Comparison of ENCODE assay signal across 8 cellular contexts in genomic region chr6:1604991-1605821, GRCh38. TPM values are rescaled to one million over a fixed set of nuclear protein-coding genes. Genes with fewer than 3 reads are reported as not detected.
DNase-seq lines count a peak whose midpoint lies in the region; ATAC-seq and TF ChIP-seq lines count a peak whose summit lies in the region.

No MANE protein-coding gene starts in this region.

- no peak overlapping the region for H3K4me3 ChIP-seq in MM.1S (ENCODE audit: low read length)
- H3K4me3 ChIP-seq in esophagus squamous epithelium = peak overlapping the region; percentile 37 to 72 (median 49)
- no peak overlapping the region for H3K4me3 ChIP-seq in neuron (ENCODE audit: low read length)

- H3K9me3 Mint-ChIP-seq in CD4-positive, alpha-beta T cell = no peaks in the 10 kb centered on the region

- H3K27ac Mint-ChIP-seq in CD4-positive, alpha-beta T cell = no peak overlapping the region

- peaks cover 79% of the 10 kb centered on the region for H3K27me3 Mint-ChIP-seq in CD4-positive, alpha-beta T cell

- peaks cover 37% of the 10 kb centered on the region for H3K4me1 Mint-ChIP-seq in CD4-positive, alpha-beta T cell (ENCODE audit: low read depth)

- no peaks in the 10 kb centered on the region for H3F3A ChIP-seq in MM.1S (ENCODE audit: insufficient read depth, low read length)

- H3K27ac ChIP-seq in CD4-positive, alpha-beta T cell (ENCODE audit: low read depth, low read length) = no peak overlapping the region
- no peak overlapping the region for H3K27ac ChIP-seq in MM.1S (ENCODE audit: low read length)
- H3K27ac ChIP-seq in esophagus squamous epithelium = peak overlapping the region in 1 of 4 donors; percentile 0

- H3K4me1 ChIP-seq in MM.1S (ENCODE audit: low read length) = no peaks in the 10 kb centered on the region
- H3K4me1 ChIP-seq in esophagus squamous epithelium = peaks cover 31 to 60% (median 32%) of the 10 kb centered on the region in 3 donors
- H3K4me1 ChIP-seq in neuron (ENCODE audit: insufficient read depth, low read length) = peaks cover 15% of the 10 kb centered on the region

- DNase-seq in CD4-positive, alpha-beta T cell = no peak
- DNase-seq in MM.1S (no peak), esophagus squamous epithelium (lab: John Stamatoyannopoulos, UW) (no peak), SW480 (ENCODE audit: low spot score) (no peak), NCI-H2107 (lab: John Stamatoyannopoulos, UW) (no peak)

- intact Hi-C loops in CD4-positive, alpha-beta T cell (cut with DNase I, micrococcal nuclease) = loop anchor here (1.0 to 10.0 kb wide), 9 partner anchors 432 to 1030 kb away; no protein-coding TSS in a partner anchor
- intact Hi-C loops in esophagus squamous epithelium (cut with DNase I) = loop anchor here (5.0 to 10.0 kb wide), 5 partner anchors 510 to 1032 kb away; no protein-coding TSS in a partner anchor

- no peak for TF ChIP-seq POLR2A in esophagus squamous epithelium (IDR thresholded peaks at IDR 0.05)

- no peaks in the 10 kb centered on the region for H3K9me2 ChIP-seq in MM.1S (replicated peaks; ENCODE audit: insufficient read depth, low read length)

- H2AFZ ChIP-seq in MM.1S (ENCODE audit: low read length) (no peak overlapping the region), neuron (ENCODE audit: low read depth, low read length) (peak overlapping the region; percentile 87)

- peak overlapping the region; percentile 68 for H3K4me3 Mint-ChIP-seq in CD4-positive, alpha-beta T cell

- H3K36me3 ChIP-seq in MM.1S (replicated peaks; ENCODE audit: insufficient read depth, low read length) (no peaks in the 10 kb centered on the region), esophagus squamous epithelium (no peaks in the 10 kb centered on the region), neuron (ENCODE audit: insufficient read depth, low read length) (no peaks in the 10 kb centered on the region)

- no peaks in the 10 kb centered on the region for H3K9me3 ChIP-seq in CD4-positive, alpha-beta T cell (ENCODE audit: control insufficient read depth, low read length)
- H3K9me3 ChIP-seq in MM.1S (replicated peaks; ENCODE audit: insufficient read depth, low read length) (no peaks in the 10 kb centered on the region), esophagus squamous epithelium (no peaks in the 10 kb centered on the region), neuron (ENCODE audit: low read length) (no peaks in the 10 kb centered on the region)

- ATAC-seq in CD4-positive, alpha-beta T cell (ENCODE audit: poor library complexity) = peak; percentile 13
- ATAC-seq in GM21390 (IDR thresholded peaks at IDR 0.05; ENCODE audit: unreplicated experiment) (no peak), GM18502 (IDR thresholded peaks at IDR 0.05; ENCODE audit: poor library complexity, unreplicated experiment) (no peak)

- H4K20me1 ChIP-seq in MM.1S (ENCODE audit: insufficient read depth, low read length) = no peaks in the 10 kb centered on the region

- peaks cover 87% of the 10 kb centered on the region for H3K27me3 ChIP-seq in CD4-positive, alpha-beta T cell (ENCODE audit: control insufficient read depth, insufficient read depth, low read length)
- peaks cover 70% of the 10 kb centered on the region for H3K27me3 ChIP-seq in MM.1S (replicated peaks; ENCODE audit: insufficient read depth, low read length)
- peaks cover 12 to 98% (median 34%) of the 10 kb centered on the region in 4 donors for H3K27me3 ChIP-seq in esophagus squamous epithelium
- peaks cover 68% of the 10 kb centered on the region for H3K27me3 ChIP-seq in neuron (ENCODE audit: insufficient read depth, low read length)

- 23 to 26% methylated on average over 14 to 19 of the region's 65 CpGs for WGBS in esophagus squamous epithelium, 2 donors

- peak overlapping the region; percentile 81; the same call in 1 of the 2 replicates for H3K4me2 ChIP-seq in MM.1S (ENCODE audit: low read depth, low read length)

- no peak overlapping the region for H3K9ac ChIP-seq in MM.1S (ENCODE audit: low read length)

- H3K79me2 ChIP-seq in MM.1S (ENCODE audit: low read length) = no peaks in the 10 kb centered on the region

- CTCF ChIA-PET in CD4-positive, alpha-beta T cell (lab: Charles Lee) = interaction anchor here (0.8 to 1.5 kb wide), 2 partner anchors 749 to 1029 kb away, joined by 3 read pairs; no protein-coding TSS in a partner anchor

- H3K36me3 Mint-ChIP-seq in CD4-positive, alpha-beta T cell (ENCODE audit: low read depth) = no peaks in the 10 kb centered on the region

- no peak for TF ChIP-seq CTCF in CD4-positive, alpha-beta T cell (IDR thresholded peaks at IDR 0.05)
- TF ChIP-seq CTCF in MM.1S (IDR thresholded peaks at IDR 0.05; ENCODE audit: low read length) (no peak), esophagus squamous epithelium (IDR thresholded peaks at IDR 0.05) (no peak)

- POLR2A ChIA-PET in CD4-positive, alpha-beta T cell (lab: Charles Lee) = no interaction called here

RNA-seq across cellular contexts. Expression of gene FOXC1, which starts 4.5 kb away (rescaled TPM):
- not detected for total RNA-seq in CD4-positive, alpha-beta T cell
- 1 to 10 TPM; 2.2 to 6.0 (median 3.4) TPM for total RNA-seq in esophagus squamous epithelium

Comparison
In these comparisons a context has a peak if more than half of its experiments do, and no peak if none do; other contexts are left out.
1. H3K4me3 ChIP-seq: peak in esophagus squamous epithelium (4 of 4); none in MM.1S (single experiment) and neuron (single experiment).